ENCODE assay signal across 23 cellular contexts in the genomic region with DNA sequence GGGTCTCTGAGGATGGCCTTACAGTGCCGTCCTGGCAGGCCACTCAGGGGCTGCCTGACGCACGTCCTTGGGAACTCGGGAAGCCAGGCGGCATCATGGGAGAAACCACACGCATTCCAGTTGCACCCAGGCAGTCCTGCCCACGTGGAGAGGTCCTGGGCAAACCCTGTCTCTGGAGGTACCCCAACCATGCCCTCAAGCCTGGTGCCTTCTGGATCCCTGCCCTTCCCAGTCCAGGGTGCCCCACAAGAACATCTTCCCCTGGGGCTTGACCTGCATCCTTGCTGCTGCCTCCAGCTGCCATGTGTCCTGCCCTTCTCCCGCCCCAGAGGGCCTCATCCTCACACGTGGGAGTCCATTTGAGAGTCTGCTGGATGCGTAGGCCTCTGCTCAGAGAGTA.
DNase-seq lines count a peak whose midpoint lies in the region; ATAC-seq, FAIRE-seq and TF ChIP-seq lines count a peak whose summit lies in the region.
"Had no signal": no experiment of that assay in that cellular context is flagged by ENCODE, and none has a peak within 500 bp of the region (broad histone marks: within the 10 kb centered on the region; RNA-seq: fewer than 3 reads in every experiment).

No MANE protein-coding gene starts in this region.

- no peak overlapping the region for H3K23ac ChIP-seq in trophoblast cell (ENCODE audit: low read length)

- no peak overlapping the region for H2AK5ac ChIP-seq in trophoblast cell (ENCODE audit: low read length)

- intact Hi-C loops in natural killer cell (cut with micrococcal nuclease) (no loop called here), sciatic nerve (cut with DNase I) (no loop called here)

- H3K4me3 ChIP-seq in endodermal cell (ENCODE audit: low read length) (no peak overlapping the region), trophoblast cell (ENCODE audit: low read depth, low read length) (no peak overlapping the region)
- H3K4me3 ChIP-seq: BLaER1, GM12878, GM23248, HAP-1 had no signal

- no peak overlapping the region for H4K12ac ChIP-seq in trophoblast cell (ENCODE audit: low read depth, low read length)

- no peak overlapping the region for H3K4me3 Mint-ChIP-seq in natural killer cell treated with Interleukin-12 subunit alpha and Interleukin-12 subunit beta and Interleukin-15 and Interleukin-18, amount 100 ng/mL, for 72 hours
- H3K4me3 Mint-ChIP-seq in natural killer cell, result no peak overlapping the region
- H3K4me3 Mint-ChIP-seq in endodermal cell, result no peak overlapping the region
- H3K4me3 Mint-ChIP-seq: CD4-positive, alpha-beta memory T cell had no signal

- peak in 1 of 2 donors; percentile 16 for ATAC-seq in natural killer cell treated with Interleukin-12 subunit alpha and Interleukin-12 subunit beta and Interleukin-15 and Interleukin-18, amount 100 ng/mL, for 72 hours
- ATAC-seq in natural killer cell (no peak), sciatic nerve (no peak), GM21526 (IDR thresholded peaks at IDR 0.05; ENCODE audit: low FRiP score, unreplicated experiment) (no peak)
- ATAC-seq: GM12878 had no signal

- DNase-seq in natural killer cell treated with Interleukin-12 subunit alpha and Interleukin-12 subunit beta and Interleukin-15 and Interleukin-18, amount 100 ng/mL, for 72 hours (ENCODE audit: low spot score), result peak; percentile 22
- DNase-seq in natural killer cell, result no peak
- DNase-seq in endodermal cell, result peak; percentile 30
- DNase-seq in sciatic nerve (ENCODE audit: low spot score), result peak; percentile 31
- DNase-seq in trophoblast cell, result no peak
- DNase-seq in GM12891 (ENCODE audit: insufficient read length, low spot score), result no peak
- DNase-seq: CD4-positive, alpha-beta memory T cell; DND-41; GM23248; KG1; NCI-H1092 treated with DMSO at 0.1 percent for 48 hours; NCI-H146; NCI-H2029; NCI-H2227 treated with DMSO at 0.1 percent for 48 hours; NCI-H510A treated with DMSO at 0.1 percent for 48 hours; NCI-H748 treated with DMSO at 0.1 percent for 48 hours; NK-92 treated with Interleukin-12 subunit alpha and Interleukin-12 subunit beta, amount 100 ng/mL, for 24 hours had no signal

- no peaks in the 10 kb centered on the region for H3K79me1 ChIP-seq in trophoblast cell (ENCODE audit: low read length)

- no peak overlapping the region for H2BK12ac ChIP-seq in trophoblast cell (ENCODE audit: low read length)

- peaks cover 0 to 5% of the 10 kb centered on the region in 2 donors for H3K27me3 Mint-ChIP-seq in natural killer cell treated with Interleukin-12 subunit alpha and Interleukin-12 subunit beta and Interleukin-15 and Interleukin-18, amount 100 ng/mL, for 72 hours
- H3K27me3 Mint-ChIP-seq in natural killer cell (ENCODE audit: low read depth in 2 of 2) (peaks cover 4 to 9% of the 10 kb centered on the region in 2 donors), endodermal cell (ENCODE audit: insufficient read depth) (no peaks in the 10 kb centered on the region)

- no peak overlapping the region for H3K14ac ChIP-seq in trophoblast cell (ENCODE audit: low read length)

- TF ChIP-seq POLR2A in GM12891 (IDR thresholded peaks at IDR 0.05; ENCODE audit: low read depth, low read length), result no peak

- no peak overlapping the region for H3K9ac ChIP-seq in endodermal cell (ENCODE audit: extremely low read depth, low read length, poor library complexity, severe bottlenecking)
- H3K9ac ChIP-seq in trophoblast cell (ENCODE audit: low read length), result no peak overlapping the region
- H3K9ac ChIP-seq: BLaER1, GM23248 had no signal

- H3K27me3 ChIP-seq in endodermal cell (ENCODE audit: control insufficient read depth, insufficient read depth, low read length, poor library complexity, severe bottlenecking) (no peaks in the 10 kb centered on the region), trophoblast cell (ENCODE audit: insufficient read depth, low read length) (no peaks in the 10 kb centered on the region)
- H3K27me3 ChIP-seq: BLaER1 had no signal

- H3K27ac ChIP-seq in endodermal cell (ENCODE audit: low read depth, low read length) (no peak overlapping the region), trophoblast cell (ENCODE audit: low read depth, low read length) (no peak overlapping the region)
- H3K27ac ChIP-seq: BLaER1, GM23248, RWPE1 had no signal

- H3K18ac ChIP-seq in trophoblast cell (ENCODE audit: low read length), result no peak overlapping the region

- no peak overlapping the region for H3K27ac Mint-ChIP-seq in natural killer cell treated with Interleukin-12 subunit alpha and Interleukin-12 subunit beta and Interleukin-15 and Interleukin-18, amount 100 ng/mL, for 72 hours
- no peak overlapping the region for H3K27ac Mint-ChIP-seq in natural killer cell
- H3K27ac Mint-ChIP-seq in endodermal cell, result no peak overlapping the region

- no peak for TF ChIP-seq CTCF in natural killer cell (IDR thresholded peaks at IDR 0.05)
- TF ChIP-seq CTCF in endodermal cell (conservative IDR thresholded peaks at IDR 0.05), result no peak

- H3K36me3 Mint-ChIP-seq in natural killer cell treated with Interleukin-12 subunit alpha and Interleukin-12 subunit beta and Interleukin-15 and Interleukin-18, amount 100 ng/mL, for 72 hours, result no peaks in the 10 kb centered on the region
- H3K36me3 Mint-ChIP-seq in natural killer cell (no peaks in the 10 kb centered on the region), endodermal cell (ENCODE audit: low read depth) (no peaks in the 10 kb centered on the region)
- H3K36me3 Mint-ChIP-seq: CD4-positive, alpha-beta memory T cell had no signal

- no peaks in the 10 kb centered on the region for H3K9me3 Mint-ChIP-seq in natural killer cell treated with Interleukin-12 subunit alpha and Interleukin-12 subunit beta and Interleukin-15 and Interleukin-18, amount 100 ng/mL, for 72 hours
- no peaks in the 10 kb centered on the region for H3K9me3 Mint-ChIP-seq in natural killer cell
- no peaks in the 10 kb centered on the region for H3K9me3 Mint-ChIP-seq in endodermal cell

- FAIRE-seq in GM12891 (lab: Jason Lieb, UNC), result no peak
- FAIRE-seq: GM12878 had no signal

- WGBS in endodermal cell (ENCODE audit: insufficient coverage in 1 of 2, insufficient read length in 1 of 2), 2 experiments, result 86 to 89% methylated on average over 6 to 10 of the region's 10 CpGs
- no CpG with 5 or more reads among the region's 10 CpGs for WGBS in trophoblast cell (ENCODE audit: extremely low coverage, insufficient coverage, insufficient read length)

- no peaks in the 10 kb centered on the region for H3K79me2 ChIP-seq in trophoblast cell (ENCODE audit: control insufficient read depth, insufficient read depth, low read length, poor library complexity)

- H2BK120ac ChIP-seq in trophoblast cell (ENCODE audit: insufficient read depth, low read length, poor library complexity), result no peak overlapping the region

- H3K4ac ChIP-seq in trophoblast cell (ENCODE audit: low read depth, low read length), result no peak overlapping the region

- no peaks in the 10 kb centered on the region for H3K9me3 ChIP-seq in endodermal cell (ENCODE audit: control insufficient read depth, low read length)
- peaks cover 2% of the 10 kb centered on the region for H3K9me3 ChIP-seq in trophoblast cell (ENCODE audit: insufficient read depth, low read depth, low read length)
- H3K9me3 ChIP-seq: BLaER1, Caco-2, HAP-1 had no signal

- H3K36me3 ChIP-seq in endodermal cell (ENCODE audit: control insufficient read depth, insufficient read depth, low read length), result no peaks in the 10 kb centered on the region
- no peaks in the 10 kb centered on the region for H3K36me3 ChIP-seq in trophoblast cell (ENCODE audit: control insufficient read depth in 1 of 2, insufficient read depth in 2 of 2, low read length in 2 of 2)
- H3K36me3 ChIP-seq: BLaER1, HAP-1 had no signal

- H3K4me2 ChIP-seq in trophoblast cell (ENCODE audit: low read length), result no peak overlapping the region
- H3K4me2 ChIP-seq: BLaER1 had no signal

- no peaks in the 10 kb centered on the region for H3K4me1 Mint-ChIP-seq in natural killer cell treated with Interleukin-12 subunit alpha and Interleukin-12 subunit beta and Interleukin-15 and Interleukin-18, amount 100 ng/mL, for 72 hours (ENCODE audit: low read depth in 2 of 2)
- H3K4me1 Mint-ChIP-seq in natural killer cell, result no peaks in the 10 kb centered on the region
- H3K4me1 Mint-ChIP-seq in endodermal cell, result no peaks in the 10 kb centered on the region
- H3K4me1 Mint-ChIP-seq: CD4-positive, alpha-beta memory T cell had no signal

- no peak overlapping the region for H2AFZ ChIP-seq in trophoblast cell (ENCODE audit: insufficient read depth, low read length, poor library complexity)
- H2AFZ ChIP-seq: GM23248 had no signal

- no peak overlapping the region for H4K91ac ChIP-seq in trophoblast cell (ENCODE audit: low read depth, low read length)

- H2BK5ac ChIP-seq in trophoblast cell (ENCODE audit: low read depth, low read length, poor library complexity), result no peak overlapping the region

- no peak overlapping the region for H4K8ac ChIP-seq in trophoblast cell (ENCODE audit: low read depth, low read length)

- H3K4me1 ChIP-seq in endodermal cell (ENCODE audit: control insufficient read depth, insufficient read depth, low read length) (no peaks in the 10 kb centered on the region), trophoblast cell (ENCODE audit: control insufficient read depth in 1 of 2, insufficient read depth in 2 of 2, low read length in 2 of 2) (no peaks in the 10 kb centered on the region)
- H3K4me1 ChIP-seq: Caco-2, HAP-1 had no signal

TF ChIP-seq in GM12891, 5 proteins besides CTCF, POLR2A, EP300 and RAD21:
- TF ChIP-seq POU2F2 (IDR thresholded peaks at IDR 0.05; ENCODE audit: low read depth, low read length) (no peak), TAF1 (IDR thresholded peaks at IDR 0.05; ENCODE audit: low read depth, low read length) (no peak), SPI1 (IDR thresholded peaks at IDR 0.05; ENCODE audit: low read depth, low read length) (no peak), POLR2AphosphoS5 (IDR thresholded peaks at IDR 0.05; ENCODE audit: low read depth, low read length) (no peak), PAX5 (IDR thresholded peaks at IDR 0.05; ENCODE audit: insufficient read depth, low read length, severe bottlenecking) (no peak)

Comparison
In these comparisons a context has a peak if more than half of its experiments do, and no peak if none do; other contexts are left out.
1. DNase-seq: peak in natural killer cell treated with Interleukin-12 subunit alpha and Interleukin-12 subunit beta and Interleukin-15 and Interleukin-18, amount 100 ng/mL, for 72 hours (single experiment), endodermal cell (single experiment) and sciatic nerve (single experiment); none in natural killer cell (single experiment), trophoblast cell (0 of 2) and GM12891 (single experiment).